Comparison of ENCODE assay signal across 26 cellular contexts in genomic region chr9:77982985-77983662, GRCh38. TPM values are rescaled to one million over a fixed set of nuclear protein-coding genes. Genes with fewer than 3 reads are reported as not detected.
DNase-seq lines count a peak whose midpoint lies in the region; ATAC-seq, FAIRE-seq and TF ChIP-seq lines count a peak whose summit lies in the region.
"Had no signal": no experiment of that assay in that cellular context is flagged by ENCODE, and none has a peak within 500 bp of the region (broad histone marks: within the 10 kb centered on the region; RNA-seq: fewer than 3 reads in every experiment).

No MANE protein-coding gene starts in this region.

- FAIRE-seq in K562 (lab: Jason Lieb, UNC) = no peak
- FAIRE-seq: frontal cortex, GM12892, GM19239, small intestine had no signal

- ATAC-seq in natural killer cell (peak; percentile 25 to 42 (median 25)), K562 (0 out of 3 replicates have a peak, but pooled peaks have one; percentile 20), left ventricle myocardium superior (no peak)
- ATAC-seq in natural killer cell treated with Interleukin-12 subunit alpha and Interleukin-12 subunit beta and Interleukin-15 and Interleukin-18, amount 100 ng/mL, for 72 hours = no peak
- ATAC-seq: esophagus mucosa; mucosa of descending colon; stimulated activated memory B cell treated with anti-CD40 and anti-IgM and Interleukin-4, amounts not matched to agents 10 μg/mL and 1 μg/mL and 100 μg/mL, for 72 hours had no signal

- peaks cover 100% of the 10 kb centered on the region for H3K79me2 ChIP-seq in Loucy (ENCODE audit: insufficient read depth, low read length)
- peaks cover 84% of the 10 kb centered on the region for H3K79me2 ChIP-seq in K562 (ENCODE audit: control insufficient read depth, insufficient read depth, low read length)

- no peaks in the 10 kb centered on the region for H3K27me3 Mint-ChIP-seq in natural killer cell (ENCODE audit: low read depth in 2 of 2)
- no peaks in the 10 kb centered on the region for H3K27me3 Mint-ChIP-seq in natural killer cell treated with Interleukin-12 subunit alpha and Interleukin-12 subunit beta and Interleukin-15 and Interleukin-18, amount 100 ng/mL, for 72 hours

- in situ Hi-C loops in K562 (cut with MboI) = loop anchor here (10.0 kb wide), 1 partner anchor 52 kb away; the partner anchor contains the start of gene GNAQ

- DNase-seq in natural killer cell = no peak
- no peak for DNase-seq in natural killer cell treated with Interleukin-12 subunit alpha and Interleukin-12 subunit beta and Interleukin-15 and Interleukin-18, amount 100 ng/mL, for 72 hours (ENCODE audit: low spot score)
- no peak for DNase-seq in K562 (ENCODE audit: extremely low read depth in 1 of 4, low spot score in 3 of 4)
- DNase-seq in breast epithelium (ENCODE audit: low spot score in 2 of 2) = no peak
- DNase-seq in left ventricle myocardium superior = no peak
- DNase-seq in central memory CD4-positive, alpha-beta T cell = no peak
- DNase-seq: activated CD4-positive, alpha-beta T cell treated with anti-CD3 and anti-CD28 coated beads, Interleukin-2, amount 50 U/mL, for 48 hours; activated naive CD4-positive, alpha-beta T cell treated with Interleukin-2 at 50 U/mL for 16 hours; Caco-2; effector CD8-positive, alpha-beta T cell; mucosa of descending colon; NCI-H1105 treated with DMSO at 0.1 percent for 48 hours; NCI-H2107; nucleus accumbens; small intestine; stimulated activated CD4-positive, alpha-beta T cell treated with anti-CD3 and anti-CD28 coated beads, Interleukin-2, amount 100 ng/mL, for 24 hours had no signal

- H3K36me3 Mint-ChIP-seq in natural killer cell = no peaks in the 10 kb centered on the region
- no peaks in the 10 kb centered on the region for H3K36me3 Mint-ChIP-seq in natural killer cell treated with Interleukin-12 subunit alpha and Interleukin-12 subunit beta and Interleukin-15 and Interleukin-18, amount 100 ng/mL, for 72 hours
- H3K36me3 Mint-ChIP-seq: stimulated activated memory B cell treated with anti-CD40 and anti-IgM and Interleukin-4, amounts not matched to agents 10 μg/mL and 1 μg/mL and 100 μg/mL, for 72 hours had no signal

- no peak overlapping the region for H3K27ac Mint-ChIP-seq in natural killer cell
- H3K27ac Mint-ChIP-seq in natural killer cell treated with Interleukin-12 subunit alpha and Interleukin-12 subunit beta and Interleukin-15 and Interleukin-18, amount 100 ng/mL, for 72 hours = no peak overlapping the region
- H3K27ac Mint-ChIP-seq: stimulated activated memory B cell treated with anti-CD40 and anti-IgM and Interleukin-4, amounts not matched to agents 10 μg/mL and 1 μg/mL and 100 μg/mL, for 72 hours had no signal

- H3K4me3 Mint-ChIP-seq in natural killer cell = no peak overlapping the region
- H3K4me3 Mint-ChIP-seq in natural killer cell treated with Interleukin-12 subunit alpha and Interleukin-12 subunit beta and Interleukin-15 and Interleukin-18, amount 100 ng/mL, for 72 hours = no peak overlapping the region
- H3K4me3 Mint-ChIP-seq: stimulated activated memory B cell treated with anti-CD40 and anti-IgM and Interleukin-4, amounts not matched to agents 10 μg/mL and 1 μg/mL and 100 μg/mL, for 72 hours had no signal

- BruUV-seq in K562 (replicated peaks; lab: Mats Ljungman, UMichigan) = no TSS peak

- no peak for TF ChIP-seq RAD21 in K562 (CRISPR knock-in tag; conservative IDR thresholded peaks at IDR 0.05 in 1 of 2, IDR thresholded peaks at IDR 0.05 in 1 of 2)

- H3F3A ChIP-seq in Loucy (ENCODE audit: low read depth) = 0 out of 2 replicates have a peak, but pooled peaks cover 2% of the 10 kb centered on the region

- CTCF ChIA-PET in K562 (lab: Yijun Ruan, JAX; ENCODE audit: low intra/inter-chr PET ratio) = no interaction called here

- H3K36me3 ChIP-seq in Loucy (ENCODE audit: insufficient read depth, low read length) = peaks cover 32% of the 10 kb centered on the region; the same call in 1 of the 2 replicates
- H3K36me3 ChIP-seq in K562 (ENCODE audit: control insufficient read depth, insufficient read depth, low read length) = peaks cover 20% of the 10 kb centered on the region
- H3K36me3 ChIP-seq in thymus (ENCODE audit: control insufficient read depth, insufficient read depth) = no peaks in the 10 kb centered on the region
- no peaks in the 10 kb centered on the region for H3K36me3 ChIP-seq in breast epithelium
- H3K36me3 ChIP-seq: thoracic aorta had no signal

- intact Hi-C loops in natural killer cell (cut with micrococcal nuclease) = no loop called here
- intact Hi-C loops in K562 (cut with micrococcal nuclease) = no loop called here
- intact Hi-C loops in breast epithelium (cut with DNase I; ENCODE audit: low total_unique reads) = no loop called here
- intact Hi-C loops in left ventricle myocardium superior (cut with micrococcal nuclease) = no loop called here

- no peaks in the 10 kb centered on the region for H3K9me1 ChIP-seq in K562 (ENCODE audit: control insufficient read depth, insufficient read depth, low read length)

- H3K4me1 ChIP-seq in Loucy (ENCODE audit: insufficient read depth, low read length, poor library complexity, severe bottlenecking) (peaks cover 70% of the 10 kb centered on the region), K562 (replicated peaks in 1 of 2; ENCODE audit: control insufficient read depth in 2 of 2, insufficient read depth in 2 of 2, low read length in 2 of 2) (peaks cover 18 to 50% of the 10 kb centered on the region in 2 experiments), thymus (ENCODE audit: control insufficient read depth, insufficient read depth, low read length) (peaks cover 16% of the 10 kb centered on the region), breast epithelium (peaks cover 0 to 2% of the 10 kb centered on the region in 2 donors)
- H3K4me1 ChIP-seq: Caco-2 had no signal

- H3K27ac ChIP-seq in K562 (ENCODE audit: extremely low read depth, low read depth, low read length) = peak overlapping the region; percentile 38; the same call in 1 of the 3 replicates
- peak overlapping the region; percentile 5 for H3K27ac ChIP-seq in thymus (ENCODE audit: low read depth)
- H3K27ac ChIP-seq in breast epithelium = no peak overlapping the region
- H3K27ac ChIP-seq: thoracic aorta, VCaP had no signal

- WGBS in K562 (ENCODE audit: insufficient coverage, low coverage, missing lambda C conversion rate) = 62% methylated on average over 3 of the region's 3 CpGs
- WGBS in thymus = 92% methylated on average over 3 of the region's 3 CpGs

- H3K4me3 ChIP-seq in Loucy (ENCODE audit: low read length, poor library complexity, severe bottlenecking) (no peak overlapping the region), K562 (no peak overlapping the region), thymus (ENCODE audit: low read length) (no peak overlapping the region), breast epithelium (no peak overlapping the region)
- H3K4me3 ChIP-seq: hepatocyte, mucosa of descending colon, thoracic aorta had no signal

- peaks cover 32 to 40% of the 10 kb centered on the region in 2 donors for H3K4me1 Mint-ChIP-seq in natural killer cell
- peaks cover 42 to 46% of the 10 kb centered on the region in 2 donors for H3K4me1 Mint-ChIP-seq in natural killer cell treated with Interleukin-12 subunit alpha and Interleukin-12 subunit beta and Interleukin-15 and Interleukin-18, amount 100 ng/mL, for 72 hours (ENCODE audit: low read depth in 2 of 2)

- H3K9ac ChIP-seq in Loucy (ENCODE audit: low read depth, low read length, poor library complexity, severe bottlenecking) (no peak overlapping the region), K562 (ENCODE audit: insufficient read depth in 1 of 2, low read depth in 2 of 2, low read length in 2 of 2) (no peak overlapping the region)

- H3K4me2 ChIP-seq in Loucy (ENCODE audit: low read depth, low read length, poor library complexity, severe bottlenecking) (peak overlapping the region; percentile 33), K562 (ENCODE audit: insufficient read depth, low read length) (peak overlapping the region; percentile 25; the same call in 1 of the 2 replicates)
- H3K4me2 ChIP-seq: hepatocyte had no signal

- no peaks in the 10 kb centered on the region for H3K27me3 ChIP-seq in Loucy (ENCODE audit: insufficient read depth, low read length, poor library complexity, severe bottlenecking)
- H3K27me3 ChIP-seq in K562 (ENCODE audit: control insufficient read depth in 2 of 2, insufficient read depth in 2 of 2, low read length in 2 of 2) = no peaks in the 10 kb centered on the region
- no peaks in the 10 kb centered on the region for H3K27me3 ChIP-seq in thymus (ENCODE audit: control insufficient read depth, insufficient read depth)
- no peaks in the 10 kb centered on the region for H3K27me3 ChIP-seq in breast epithelium
- H3K27me3 ChIP-seq: hepatocyte had no signal

- H3K9me2 ChIP-seq in Loucy (replicated peaks; ENCODE audit: low read depth, low read length) = no peaks in the 10 kb centered on the region

- TF ChIP-seq CTCF in natural killer cell (IDR thresholded peaks at IDR 0.05) = no peak
- no peak for TF ChIP-seq CTCF in Loucy (conservative IDR thresholded peaks at IDR 0.05; ENCODE audit: low read length)
- TF ChIP-seq CTCF in K562 (IDR thresholded peaks at IDR 0.05 in 2 of 3, conservative IDR thresholded peaks at IDR 0.05 in 1 of 3; ENCODE audit: insufficient read depth in 2 of 3, low read depth in 1 of 3, low read length in 3 of 3) = no peak
- no peak for TF ChIP-seq CTCF in breast epithelium (IDR thresholded peaks at IDR 0.05)

- no peaks in the 10 kb centered on the region for H3K9me3 Mint-ChIP-seq in natural killer cell
- H3K9me3 Mint-ChIP-seq in natural killer cell treated with Interleukin-12 subunit alpha and Interleukin-12 subunit beta and Interleukin-15 and Interleukin-18, amount 100 ng/mL, for 72 hours = no peaks in the 10 kb centered on the region
- H3K9me3 Mint-ChIP-seq: stimulated activated memory B cell treated with anti-CD40 and anti-IgM and Interleukin-4, amounts not matched to agents 10 μg/mL and 1 μg/mL and 100 μg/mL, for 72 hours had no signal

- H3K9me3 ChIP-seq in Loucy (ENCODE audit: insufficient read depth, low read depth, low read length) (no peaks in the 10 kb centered on the region), K562 (replicated peaks; ENCODE audit: control insufficient read depth, insufficient read depth, low read depth, low read length) (no peaks in the 10 kb centered on the region), thymus (ENCODE audit: control insufficient read depth) (no peaks in the 10 kb centered on the region), breast epithelium (no peaks in the 10 kb centered on the region)
- H3K9me3 ChIP-seq: Caco-2, mucosa of descending colon, thoracic aorta had no signal

- TF ChIP-seq POLR2A in K562 (conservative IDR thresholded peaks at IDR 0.05) (no peak), breast epithelium (IDR thresholded peaks at IDR 0.05) (no peak)

- H2AFZ ChIP-seq in Loucy (ENCODE audit: low read length) (no peak overlapping the region), K562 (ENCODE audit: low read depth, low read length) (no peak overlapping the region)
- H2AFZ ChIP-seq: hepatocyte had no signal

- POLR2A ChIA-PET in K562 (lab: Yijun Ruan, JAX) = no interaction called here

- TF ChIP-seq EP300 in K562 (IDR thresholded peaks at IDR 0.05; ENCODE audit: low read length) = no peak

- peaks cover 79% of the 10 kb centered on the region for H4K20me1 ChIP-seq in Loucy (ENCODE audit: insufficient read depth, low read length, poor library complexity, severe bottlenecking)
- 0 out of 2 replicates have a peak, but pooled peaks cover 4% of the 10 kb centered on the region for H4K20me1 ChIP-seq in K562 (replicated peaks; ENCODE audit: control insufficient read depth, insufficient read depth, low read length)

RNA-seq across cellular contexts. Expression of gene GNAQ, which starts 48.5 kb away (rescaled TPM):
- total RNA-seq in natural killer cell (10 to 100 TPM; 17.8 to 51.6 (median 24.5) TPM), K562 (2014; rRNA removed) (9.7 and 10.9 TPM in 2 replicates), K562 (2014; rRNA removed; fragmentation: Illumina TruSeq; extraction: Trizol) (17.5 and 20.7 TPM in 2 replicates), K562 (2015; rRNA removed; fragmentation: Illumina TruSeq; extraction: Trizol) (17.8 and 18.8 TPM in 2 replicates), K562 (2021) (23.7 and 27.9 TPM in 2 replicates), breast epithelium (10 to 100 TPM; 39.0 to 49.3 (median 47.2) TPM), left ventricle myocardium superior (13.7 TPM)
- total RNA-seq in natural killer cell treated with Interleukin-12 subunit alpha and Interleukin-12 subunit beta and Interleukin-15 and Interleukin-18, amount 100 ng/mL, for 72 hours = 10 to 100 TPM; 21.1 to 39.4 TPM
- 28.6 and 79.4 TPM in 2 replicates for total RNA-seq in K562 (2011; cell fraction: chromatin; rRNA removed; ENCODE audit: low replicate concordance)
- 5.3 and 7.6 TPM in 2 replicates for total RNA-seq in K562 (2011; cell fraction: nucleolus; rRNA removed)
- 12.1 and 18.6 TPM in 2 replicates for total RNA-seq in K562 (2011; cell fraction: nucleoplasm; rRNA removed)
- polyA plus RNA-seq in K562 (2011; rRNA removed) (19.4 and 25.6 TPM in 2 replicates), K562 (2014; fragmentation: Illumina TruSeq; extraction: Trizol) (21.3 and 22.2 TPM in 2 replicates), K562 (2014; fragmentation: Nextera tagmentation; extraction: Ambion mirVana) (1 to 10 TPM; 4.8 to 8.9 TPM), K562 (2014; rRNA removed) (10.4 and 11.0 TPM in 2 replicates), thymus (23.5 TPM)
- 6.6 and 11.7 TPM in 2 replicates for polyA plus RNA-seq in K562 (2011; cell fraction: cytosol; rRNA removed)
- 14.6 and 27.6 TPM in 2 replicates for polyA plus RNA-seq in K562 (2011; cell fraction: nucleus; rRNA removed)
- 9.4 and 13.0 TPM in 2 replicates for polyA plus RNA-seq in K562 (2012)
- polyA minus RNA-seq in K562 (2011; rRNA and poly(A)+ RNA removed) = 115 and 117 TPM in 2 replicates
- polyA minus RNA-seq in K562 (2011; cell fraction: cytosol; rRNA and poly(A)+ RNA removed) = 18.7 and 22.0 TPM in 2 replicates
- polyA minus RNA-seq in K562 (2011; cell fraction: nucleus; rRNA and poly(A)+ RNA removed) = 10.4 and 13.6 TPM in 2 replicates

Comparison
In these comparisons a context has a peak if more than half of its experiments do, and no peak if none do; other contexts are left out.
1. ATAC-seq: peak in natural killer cell (3 of 3) and K562 (single experiment); none in natural killer cell treated with Interleukin-12 subunit alpha and Interleukin-12 subunit beta and Interleukin-15 and Interleukin-18, amount 100 ng/mL, for 72 hours (0 of 2) and left ventricle myocardium superior (single experiment).
2. H3K27ac ChIP-seq: peak in K562 (single experiment) and thymus (single experiment); none in breast epithelium (0 of 2).